In the genomic region with DNA sequence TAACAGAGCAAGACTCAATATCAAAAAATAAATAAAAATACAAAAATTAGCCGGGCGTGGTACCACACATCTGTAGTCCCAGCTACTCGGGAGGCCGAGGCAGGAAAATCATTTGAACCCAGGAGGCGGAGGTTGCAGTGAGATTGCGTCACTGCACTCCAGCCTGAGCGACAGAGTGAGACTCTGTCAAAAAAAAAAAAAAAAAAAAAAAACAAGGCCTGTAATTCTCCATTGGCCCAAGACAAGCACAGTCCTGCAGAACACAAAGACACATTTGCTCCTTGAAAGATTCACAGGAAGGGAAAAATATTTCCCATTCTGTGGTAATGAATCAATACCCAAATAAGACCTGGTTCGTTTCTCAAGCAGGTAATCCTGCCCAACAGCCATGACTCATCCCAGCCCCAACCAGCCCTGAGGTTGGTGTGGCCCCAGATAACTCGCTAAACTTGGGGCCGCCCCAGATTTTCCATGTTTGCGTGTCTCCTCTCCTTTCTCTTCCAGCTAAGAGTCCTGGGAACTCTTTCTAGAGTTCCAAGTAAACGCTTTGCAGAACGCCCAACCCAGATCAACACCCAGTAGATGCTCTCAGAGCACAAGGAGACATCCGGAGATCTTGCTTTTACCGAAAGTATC, we compare ENCODE assay signal across 1 cellular context.
TF ChIP-seq lines count a peak whose summit lies in the region.

No MANE protein-coding gene starts in this region.

TF ChIP-seq in K562, 482 proteins besides CTCF, POLR2A, EP300 and RAD21 (continued from another document and continues in another):
- TF ChIP-seq CTBP1 (IDR thresholded peaks at IDR 0.05; ENCODE audit: borderline replicate concordance) (peak; percentile 78), SMARCB1 (IDR thresholded peaks at IDR 0.05; ENCODE audit: insufficient read length, low read depth) (no peak), NFIX (CRISPR knock-in tag; IDR thresholded peaks at IDR 0.05; ENCODE audit: low read depth) (no peak), ZFX (CRISPR knock-in tag; IDR thresholded peaks at IDR 0.05) (peak; percentile 36), KDM4B (IDR thresholded peaks at IDR 0.05; ENCODE audit: borderline replicate concordance in 2 of 2, low read depth in 1 of 2) (no peak), DPF2 (IDR thresholded peaks at IDR 0.05) (peak; percentile 94), DACH1 (IDR thresholded peaks at IDR 0.05; ENCODE audit: partially characterized antibody) (no peak), KDM2B (CRISPR knock-in tag; IDR thresholded peaks at IDR 0.05) (no peak), TAF7 (tag; IDR thresholded peaks at IDR 0.05) (peak; percentile 30; the same call in 1 of the 2 replicates), SMARCC2 (IDR thresholded peaks at IDR 0.05; ENCODE audit: low read depth) (peak; percentile 79; the same call in 1 of the 2 replicates), MAZ (CRISPR knock-in tag; conservative IDR thresholded peaks at IDR 0.05 in 1 of 2, IDR thresholded peaks at IDR 0.05 in 1 of 2) (0 out of 4 replicates have a peak, but pooled peaks of 1 of the 2 experiments have one; percentile 22), NEUROD1 (IDR thresholded peaks at IDR 0.05; ENCODE audit: borderline replicate concordance, low read depth, low read length, partially characterized antibody) (peak; percentile 44), IFI16 (CRISPR knock-in tag; IDR thresholded peaks at IDR 0.05) (no peak), ZNF175 (CRISPR knock-in tag; IDR thresholded peaks at IDR 0.05; ENCODE audit: low read depth) (peak; percentile 81; the same call in 1 of the 2 replicates), SMAD3 (CRISPR knock-in tag; conservative IDR thresholded peaks at IDR 0.05) (no peak), RNF2 (IDR thresholded peaks at IDR 0.05) (0 out of 2 replicates have a peak, but pooled peaks have one; percentile 35), ARID1B (IDR thresholded peaks at IDR 0.05) (peak; percentile 88), SRF (CRISPR knock-in tag; IDR thresholded peaks at IDR 0.05) (peak in 1 of 2 experiments; percentile 68; a peak in 1 of 4 replicates), TAL1 (IDR thresholded peaks at IDR 0.05) (peak; percentile 59; the same call in 1 of the 2 replicates), SOX6 (IDR thresholded peaks at IDR 0.05) (peak; percentile 20; the same call in 1 of the 2 replicates), EP400 (IDR thresholded peaks at IDR 0.05) (peak; percentile 72), CHD4 (IDR thresholded peaks at IDR 0.05; ENCODE audit: insufficient read depth, insufficient replicate concordance, low read depth, low read length, poor library complexity, severe bottlenecking) (no peak), FOXJ2 (tag; IDR thresholded peaks at IDR 0.05) (peak; percentile 84), ZNF197 (CRISPR knock-in tag; IDR thresholded peaks at IDR 0.05; ENCODE audit: low read depth) (peak; percentile 19; the same call in 1 of the 2 replicates), KAT2B (IDR thresholded peaks at IDR 0.05; ENCODE audit: low read depth, low read length) (no peak), JUND (IDR thresholded peaks at IDR 0.05; ENCODE audit: borderline replicate concordance, low read depth, low read length) (peak; percentile 97), JUND (tag; IDR thresholded peaks at IDR 0.05; ENCODE audit: borderline replicate concordance, low read depth, low read length) (peak; percentile 95; the same call in 2 of the 3 replicates), ZNF384 (IDR thresholded peaks at IDR 0.05; ENCODE audit: low read depth, low read length) (peak; percentile 88), NR2C2 (CRISPR knock-in tag; IDR thresholded peaks at IDR 0.05) (no peak), NR2C2 (tag; IDR thresholded peaks at IDR 0.05) (peak; percentile 75), DDX20 (tag; IDR thresholded peaks at IDR 0.05; ENCODE audit: low read depth) (0 out of 2 replicates have a peak, but pooled peaks have one; percentile 7), ZEB2 (IDR thresholded peaks at IDR 0.05) (peak; percentile 89), ZNF785 (CRISPR knock-in tag; IDR thresholded peaks at IDR 0.05) (no peak), ZNF766 (CRISPR knock-in tag; conservative IDR thresholded peaks at IDR 0.05) (peak; percentile 68), TCF3 (CRISPR knock-in tag; IDR thresholded peaks at IDR 0.05) (peak; percentile 71), BRD9 (IDR thresholded peaks at IDR 0.05; ENCODE audit: low read depth, partially characterized antibody) (peak; percentile 94), HIVEP1 (CRISPR knock-in tag; IDR thresholded peaks at IDR 0.05) (no peak), ELF2 (CRISPR knock-in tag; IDR thresholded peaks at IDR 0.05) (no peak), ZNF445 (CRISPR knock-in tag; IDR thresholded peaks at IDR 0.05; ENCODE audit: low read depth) (no peak)
- TF ChIP-seq, protein P1, sequence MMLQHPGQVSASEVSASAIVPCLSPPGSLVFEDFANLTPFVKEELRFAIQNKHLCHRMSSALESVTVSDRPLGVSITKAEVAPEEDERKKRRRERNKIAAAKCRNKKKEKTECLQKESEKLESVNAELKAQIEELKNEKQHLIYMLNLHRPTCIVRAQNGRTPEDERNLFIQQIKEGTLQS (IDR thresholded peaks at IDR 0.05) = peak; percentile 98
- TF ChIP-seq, protein P1 (CRISPR knock-in tag; conservative IDR thresholded peaks at IDR 0.05) = no peak
- TF ChIP-seq, protein P2, sequence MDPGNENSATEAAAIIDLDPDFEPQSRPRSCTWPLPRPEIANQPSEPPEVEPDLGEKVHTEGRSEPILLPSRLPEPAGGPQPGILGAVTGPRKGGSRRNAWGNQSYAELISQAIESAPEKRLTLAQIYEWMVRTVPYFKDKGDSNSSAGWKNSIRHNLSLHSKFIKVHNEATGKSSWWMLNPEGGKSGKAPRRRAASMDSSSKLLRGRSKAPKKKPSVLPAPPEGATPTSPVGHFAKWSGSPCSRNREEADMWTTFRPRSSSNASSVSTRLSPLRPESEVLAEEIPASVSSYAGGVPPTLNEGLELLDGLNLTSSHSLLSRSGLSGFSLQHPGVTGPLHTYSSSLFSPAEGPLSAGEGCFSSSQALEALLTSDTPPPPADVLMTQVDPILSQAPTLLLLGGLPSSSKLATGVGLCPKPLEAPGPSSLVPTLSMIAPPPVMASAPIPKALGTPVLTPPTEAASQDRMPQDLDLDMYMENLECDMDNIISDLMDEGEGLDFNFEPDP (CRISPR knock-in tag; IDR thresholded peaks at IDR 0.05) = no peak
- TF ChIP-seq, protein P3, sequence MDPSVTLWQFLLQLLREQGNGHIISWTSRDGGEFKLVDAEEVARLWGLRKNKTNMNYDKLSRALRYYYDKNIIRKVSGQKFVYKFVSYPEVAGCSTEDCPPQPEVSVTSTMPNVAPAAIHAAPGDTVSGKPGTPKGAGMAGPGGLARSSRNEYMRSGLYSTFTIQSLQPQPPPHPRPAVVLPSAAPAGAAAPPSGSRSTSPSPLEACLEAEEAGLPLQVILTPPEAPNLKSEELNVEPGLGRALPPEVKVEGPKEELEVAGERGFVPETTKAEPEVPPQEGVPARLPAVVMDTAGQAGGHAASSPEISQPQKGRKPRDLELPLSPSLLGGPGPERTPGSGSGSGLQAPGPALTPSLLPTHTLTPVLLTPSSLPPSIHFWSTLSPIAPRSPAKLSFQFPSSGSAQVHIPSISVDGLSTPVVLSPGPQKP (CRISPR knock-in tag; IDR thresholded peaks at IDR 0.05) = no peak
- TF ChIP-seq, protein P4, sequence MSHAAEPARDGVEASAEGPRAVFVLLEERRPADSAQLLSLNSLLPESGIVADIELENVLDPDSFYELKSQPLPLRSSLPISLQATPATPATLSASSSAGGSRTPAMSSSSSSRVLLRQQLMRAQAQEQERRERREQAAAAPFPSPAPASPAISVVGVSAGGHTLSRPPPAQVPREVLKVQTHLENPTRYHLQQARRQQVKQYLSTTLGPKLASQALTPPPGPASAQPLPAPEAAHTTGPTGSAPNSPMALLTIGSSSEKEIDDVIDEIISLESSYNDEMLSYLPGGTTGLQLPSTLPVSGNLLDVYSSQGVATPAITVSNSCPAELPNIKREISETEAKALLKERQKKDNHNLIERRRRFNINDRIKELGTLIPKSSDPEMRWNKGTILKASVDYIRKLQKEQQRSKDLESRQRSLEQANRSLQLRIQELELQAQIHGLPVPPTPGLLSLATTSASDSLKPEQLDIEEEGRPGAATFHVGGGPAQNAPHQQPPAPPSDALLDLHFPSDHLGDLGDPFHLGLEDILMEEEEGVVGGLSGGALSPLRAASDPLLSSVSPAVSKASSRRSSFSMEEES (CRISPR knock-in tag; IDR thresholded peaks at IDR 0.05) = no peak
- TF ChIP-seq, protein P5, sequence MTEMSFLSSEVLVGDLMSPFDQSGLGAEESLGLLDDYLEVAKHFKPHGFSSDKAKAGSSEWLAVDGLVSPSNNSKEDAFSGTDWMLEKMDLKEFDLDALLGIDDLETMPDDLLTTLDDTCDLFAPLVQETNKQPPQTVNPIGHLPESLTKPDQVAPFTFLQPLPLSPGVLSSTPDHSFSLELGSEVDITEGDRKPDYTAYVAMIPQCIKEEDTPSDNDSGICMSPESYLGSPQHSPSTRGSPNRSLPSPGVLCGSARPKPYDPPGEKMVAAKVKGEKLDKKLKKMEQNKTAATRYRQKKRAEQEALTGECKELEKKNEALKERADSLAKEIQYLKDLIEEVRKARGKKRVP (CRISPR knock-in tag; IDR thresholded peaks at IDR 0.05) = peak; percentile 93
- TF ChIP-seq, protein P6, sequence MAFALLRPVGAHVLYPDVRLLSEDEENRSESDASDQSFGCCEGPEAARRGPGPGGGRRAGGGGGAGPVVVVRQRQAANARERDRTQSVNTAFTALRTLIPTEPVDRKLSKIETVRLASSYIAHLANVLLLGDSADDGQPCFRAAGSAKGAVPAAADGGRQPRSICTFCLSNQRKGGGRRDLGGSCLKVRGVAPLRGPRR (CRISPR knock-in tag; IDR thresholded peaks at IDR 0.05) = no peak
- TF ChIP-seq, protein P7, sequence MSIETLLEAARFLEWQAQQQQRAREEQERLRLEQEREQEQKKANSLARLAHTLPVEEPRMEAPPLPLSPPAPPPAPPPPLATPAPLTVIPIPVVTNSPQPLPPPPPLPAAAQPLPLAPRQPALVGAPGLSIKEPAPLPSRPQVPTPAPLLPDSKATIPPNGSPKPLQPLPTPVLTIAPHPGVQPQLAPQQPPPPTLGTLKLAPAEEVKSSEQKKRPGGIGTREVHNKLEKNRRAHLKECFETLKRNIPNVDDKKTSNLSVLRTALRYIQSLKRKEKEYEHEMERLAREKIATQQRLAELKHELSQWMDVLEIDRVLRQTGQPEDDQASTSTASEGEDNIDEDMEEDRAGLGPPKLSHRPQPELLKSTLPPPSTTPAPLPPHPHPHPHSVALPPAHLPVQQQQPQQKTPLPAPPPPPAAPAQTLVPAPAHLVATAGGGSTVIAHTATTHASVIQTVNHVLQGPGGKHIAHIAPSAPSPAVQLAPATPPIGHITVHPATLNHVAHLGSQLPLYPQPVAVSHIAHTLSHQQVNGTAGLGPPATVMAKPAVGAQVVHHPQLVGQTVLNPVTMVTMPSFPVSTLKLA (conservative IDR thresholded peaks at IDR 0.05) = no peak
- TF ChIP-seq, protein P8, sequence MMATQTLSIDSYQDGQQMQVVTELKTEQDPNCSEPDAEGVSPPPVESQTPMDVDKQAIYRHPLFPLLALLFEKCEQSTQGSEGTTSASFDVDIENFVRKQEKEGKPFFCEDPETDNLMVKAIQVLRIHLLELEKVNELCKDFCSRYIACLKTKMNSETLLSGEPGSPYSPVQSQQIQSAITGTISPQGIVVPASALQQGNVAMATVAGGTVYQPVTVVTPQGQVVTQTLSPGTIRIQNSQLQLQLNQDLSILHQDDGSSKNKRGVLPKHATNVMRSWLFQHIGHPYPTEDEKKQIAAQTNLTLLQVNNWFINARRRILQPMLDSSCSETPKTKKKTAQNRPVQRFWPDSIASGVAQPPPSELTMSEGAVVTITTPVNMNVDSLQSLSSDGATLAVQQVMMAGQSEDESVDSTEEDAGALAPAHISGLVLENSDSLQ (IDR thresholded peaks at IDR 0.05) = peak; percentile 87
- TF ChIP-seq, protein P9, sequence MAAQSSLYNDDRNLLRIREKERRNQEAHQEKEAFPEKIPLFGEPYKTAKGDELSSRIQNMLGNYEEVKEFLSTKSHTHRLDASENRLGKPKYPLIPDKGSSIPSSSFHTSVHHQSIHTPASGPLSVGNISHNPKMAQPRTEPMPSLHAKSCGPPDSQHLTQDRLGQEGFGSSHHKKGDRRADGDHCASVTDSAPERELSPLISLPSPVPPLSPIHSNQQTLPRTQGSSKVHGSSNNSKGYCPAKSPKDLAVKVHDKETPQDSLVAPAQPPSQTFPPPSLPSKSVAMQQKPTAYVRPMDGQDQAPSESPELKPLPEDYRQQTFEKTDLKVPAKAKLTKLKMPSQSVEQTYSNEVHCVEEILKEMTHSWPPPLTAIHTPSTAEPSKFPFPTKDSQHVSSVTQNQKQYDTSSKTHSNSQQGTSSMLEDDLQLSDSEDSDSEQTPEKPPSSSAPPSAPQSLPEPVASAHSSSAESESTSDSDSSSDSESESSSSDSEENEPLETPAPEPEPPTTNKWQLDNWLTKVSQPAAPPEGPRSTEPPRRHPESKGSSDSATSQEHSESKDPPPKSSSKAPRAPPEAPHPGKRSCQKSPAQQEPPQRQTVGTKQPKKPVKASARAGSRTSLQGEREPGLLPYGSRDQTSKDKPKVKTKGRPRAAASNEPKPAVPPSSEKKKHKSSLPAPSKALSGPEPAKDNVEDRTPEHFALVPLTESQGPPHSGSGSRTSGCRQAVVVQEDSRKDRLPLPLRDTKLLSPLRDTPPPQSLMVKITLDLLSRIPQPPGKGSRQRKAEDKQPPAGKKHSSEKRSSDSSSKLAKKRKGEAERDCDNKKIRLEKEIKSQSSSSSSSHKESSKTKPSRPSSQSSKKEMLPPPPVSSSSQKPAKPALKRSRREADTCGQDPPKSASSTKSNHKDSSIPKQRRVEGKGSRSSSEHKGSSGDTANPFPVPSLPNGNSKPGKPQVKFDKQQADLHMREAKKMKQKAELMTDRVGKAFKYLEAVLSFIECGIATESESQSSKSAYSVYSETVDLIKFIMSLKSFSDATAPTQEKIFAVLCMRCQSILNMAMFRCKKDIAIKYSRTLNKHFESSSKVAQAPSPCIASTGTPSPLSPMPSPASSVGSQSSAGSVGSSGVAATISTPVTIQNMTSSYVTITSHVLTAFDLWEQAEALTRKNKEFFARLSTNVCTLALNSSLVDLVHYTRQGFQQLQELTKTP (IDR thresholded peaks at IDR 0.05; ENCODE audit: low read depth in 1 of 2, partially characterized antibody in 2 of 2) = peak; percentile 67 to 88
